In genomic region chr6:125793863-125794262, GRCh38 we compare ENCODE assay signal across 10 cellular contexts. TPM values are rescaled to one million over a fixed set of nuclear protein-coding genes. Genes with fewer than 3 reads are reported as not detected.
DNase-seq lines count a peak whose midpoint lies in the region; ATAC-seq and TF ChIP-seq lines count a peak whose summit lies in the region.
"Had no signal": no experiment of that assay in that cellular context is flagged by ENCODE, and none has a peak within 500 bp of the region (broad histone marks: within the 10 kb centered on the region; RNA-seq: fewer than 3 reads in every experiment).

No MANE protein-coding gene starts in this region.

- H3K27me3 ChIP-seq in PC-3 (ENCODE audit: low read length): no peaks in the 10 kb centered on the region
- no peaks in the 10 kb centered on the region for H3K27me3 ChIP-seq in dorsolateral prefrontal cortex
- H3K27me3 ChIP-seq in stomach: no peaks in the 10 kb centered on the region
- no peaks in the 10 kb centered on the region for H3K27me3 ChIP-seq in Caco-2 (replicated peaks; ENCODE audit: control insufficient read depth, insufficient read depth, low read length)

- no peaks in the 10 kb centered on the region for H3F3A ChIP-seq in PC-3 (ENCODE audit: low read length, unreplicated experiment)

- 0 out of 2 replicates have a peak overlapping the region, but pooled peaks have one; percentile 17 for H3K4me3 ChIP-seq in PC-3 (ENCODE audit: low read length)
- peak overlapping the region in 55 of 59 donors; percentile 58 to 100 (median 95) for H3K4me3 ChIP-seq in dorsolateral prefrontal cortex
- no peak overlapping the region for H3K4me3 ChIP-seq in stomach
- H3K4me3 ChIP-seq in Caco-2 (ENCODE audit: low read depth, low read length): no peak overlapping the region

- H3K4me1 Mint-ChIP-seq in activated CD4-positive, alpha-beta memory T cell treated with anti-CD3 and anti-CD28 coated beads for 36 hours (ENCODE audit: low read depth): peaks cover 59% of the 10 kb centered on the region
- peaks cover 47% of the 10 kb centered on the region for H3K4me1 Mint-ChIP-seq in activated CD4-positive, alpha-beta memory T cell treated with anti-CD3 and anti-CD28 coated beads, Interleukin-2, amount 10 ng/mL, durations not matched to agents 7 days and 5 days
- peaks cover 21% of the 10 kb centered on the region for H3K4me1 Mint-ChIP-seq in Caco-2 (ENCODE audit: low read depth, unreplicated experiment)

- H2AFZ ChIP-seq in PC-3 (ENCODE audit: low read length): no peak overlapping the region

- H3K4me3 Mint-ChIP-seq in activated CD4-positive, alpha-beta memory T cell treated with anti-CD3 and anti-CD28 coated beads for 36 hours: peak overlapping the region; percentile 45
- H3K4me3 Mint-ChIP-seq in activated CD4-positive, alpha-beta memory T cell treated with anti-CD3 and anti-CD28 coated beads, Interleukin-2, amount 10 ng/mL, durations not matched to agents 7 days and 5 days: no peak overlapping the region
- no peak overlapping the region for H3K4me3 Mint-ChIP-seq in Caco-2 (ENCODE audit: unreplicated experiment)

- no peaks in the 10 kb centered on the region for H3K9me3 ChIP-seq in PC-3 (ENCODE audit: low read length)
- no peaks in the 10 kb centered on the region for H3K9me3 ChIP-seq in stomach
- H3K9me3 ChIP-seq in Caco-2: no peaks in the 10 kb centered on the region

- TF ChIP-seq CTCF in PC-3 (conservative IDR thresholded peaks at IDR 0.05; ENCODE audit: low read depth, low read length): no peak
- no peak for TF ChIP-seq CTCF in dorsolateral prefrontal cortex (IDR thresholded peaks at IDR 0.05 in 54 of 56, conservative IDR thresholded peaks at IDR 0.05 in 2 of 56; ENCODE audit: low read depth in 1 of 56, partially characterized antibody in 56 of 56)
- no peak for TF ChIP-seq CTCF in stomach (IDR thresholded peaks at IDR 0.05)
- no peak for TF ChIP-seq CTCF in Caco-2 (IDR thresholded peaks at IDR 0.05; ENCODE audit: insufficient read depth in 1 of 2, low read depth in 1 of 2, low read length in 1 of 2, severe bottlenecking in 1 of 2, unreplicated experiment in 1 of 2)

- no peaks in the 10 kb centered on the region for H3K9me2 ChIP-seq in PC-3 (replicated peaks; ENCODE audit: low read length)

- no peaks in the 10 kb centered on the region for H4K20me1 ChIP-seq in PC-3 (ENCODE audit: low read length)

- intact Hi-C loops in activated CD4-positive, alpha-beta memory T cell treated with anti-CD3 and anti-CD28 coated beads for 36 hours (cut with micrococcal nuclease): loop anchor here (1.0 to 10.0 kb wide), 2 partner anchors 10 to 1501 kb away; no protein-coding TSS in a partner anchor
- intact Hi-C loops in PC-3 (cut with micrococcal nuclease): loop anchor here (5.0 kb wide), 1 partner anchor 78 kb away; no protein-coding TSS in a partner anchor
- intact Hi-C loops in dorsolateral prefrontal cortex (cut with DNase I): loop anchor here (5.0 kb wide), 2 partner anchors 58 to 63 kb away; no protein-coding TSS in a partner anchor
- intact Hi-C loops in stomach (cut with DNase I; ENCODE audit: low total_unique reads): no loop called here
- intact Hi-C loops in Caco-2 (cut with micrococcal nuclease; ENCODE audit: unreplicated experiment): loop anchor here (5.0 kb wide), 1 partner anchor 63 kb away; no protein-coding TSS in a partner anchor

- TF ChIP-seq POLR2A in stomach (IDR thresholded peaks at IDR 0.05): no peak

- peak overlapping the region; percentile 38 for H3K27ac ChIP-seq in PC-3 (ENCODE audit: low read length)
- H3K27ac ChIP-seq in dorsolateral prefrontal cortex: peak overlapping the region in 57 of 59 donors; percentile 10 to 100 (median 99)
- peak overlapping the region in 3 of 5 donors; percentile 0 to 98 (median 41) for H3K27ac ChIP-seq in stomach

- H3K36me3 ChIP-seq in PC-3 (ENCODE audit: low read depth, low read length) (no peaks in the 10 kb centered on the region), stomach (peaks cover 0 to 6% (median 0%) of the 10 kb centered on the region in 4 donors), Caco-2 (ENCODE audit: control insufficient read depth, insufficient read depth, low read length) (0 out of 2 replicates have a peak, but pooled peaks cover 1% of the 10 kb centered on the region)

- peaks cover 27% of the 10 kb centered on the region for H3K79me2 ChIP-seq in PC-3 (ENCODE audit: low read length)

- H3K4me1 ChIP-seq in PC-3 (ENCODE audit: insufficient read depth, low read length) (peaks cover 63% of the 10 kb centered on the region), stomach (peaks cover 17 to 84% (median 43%) of the 10 kb centered on the region in 4 donors), Caco-2 (peaks cover 42% of the 10 kb centered on the region)

- 73 to 84% (median 78%) methylated on average over 3 of the region's 3 CpGs for WGBS in stomach, 5 donors

- peaks cover 8% of the 10 kb centered on the region for H3K36me3 Mint-ChIP-seq in activated CD4-positive, alpha-beta memory T cell treated with anti-CD3 and anti-CD28 coated beads for 36 hours
- peaks cover 22% of the 10 kb centered on the region for H3K36me3 Mint-ChIP-seq in activated CD4-positive, alpha-beta memory T cell treated with anti-CD3 and anti-CD28 coated beads, Interleukin-2, amount 10 ng/mL, durations not matched to agents 7 days and 5 days (ENCODE audit: low read depth)
- H3K36me3 Mint-ChIP-seq in Caco-2 (ENCODE audit: insufficient read depth, unreplicated experiment): peaks cover 2% of the 10 kb centered on the region

- POLR2A ChIA-PET in activated CD4-positive, alpha-beta memory T cell treated with anti-CD3 and anti-CD28 coated beads for 36 hours (lab: Charles Lee): interaction anchor here (0.6 to 1.8 kb wide), 6 partner anchors 11 to 162 kb away, joined by 3 to 7 read pairs (median 4); no protein-coding TSS in a partner anchor
- POLR2A ChIA-PET in activated CD4-positive, alpha-beta memory T cell treated with anti-CD3 and anti-CD28 coated beads, Interleukin-2, amount 10 ng/mL, durations not matched to agents 7 days and 5 days (lab: Charles Lee): interaction anchor here (1.1 to 7.1 kb wide), 3 partner anchors 12 to 111 kb away, joined by 5 to 299 read pairs (median 8); no protein-coding TSS in a partner anchor
- POLR2A ChIA-PET in PC-3 (lab: Charles Lee; ENCODE audit: unreplicated experiment) (no interaction called here), Caco-2 (lab: Charles Lee) (no interaction called here)

- BruUV-seq in PC-3 (replicated peaks; lab: Mats Ljungman, UMichigan) (no TSS peak), Caco-2 (replicated peaks; lab: Mats Ljungman, UMichigan) (no TSS peak)

- H3K4me2 ChIP-seq in PC-3 (ENCODE audit: low read length): peak overlapping the region; percentile 60

- no peaks in the 10 kb centered on the region for H3K9me3 Mint-ChIP-seq in activated CD4-positive, alpha-beta memory T cell treated with anti-CD3 and anti-CD28 coated beads for 36 hours
- H3K9me3 Mint-ChIP-seq in activated CD4-positive, alpha-beta memory T cell treated with anti-CD3 and anti-CD28 coated beads, Interleukin-2, amount 10 ng/mL, durations not matched to agents 7 days and 5 days: no peaks in the 10 kb centered on the region
- H3K9me3 Mint-ChIP-seq in Caco-2 (ENCODE audit: unreplicated experiment): no peaks in the 10 kb centered on the region

- no peak for DNase-seq in activated CD4-positive, alpha-beta memory T cell treated with anti-CD3 and anti-CD28 coated beads for 36 hours
- no peak for DNase-seq in activated CD4-positive, alpha-beta memory T cell treated with anti-CD3 and anti-CD28 coated beads, Interleukin-2, amount 10 ng/mL, durations not matched to agents 7 days and 5 days
- DNase-seq in PC-3: peak; percentile 28
- DNase-seq in dorsolateral prefrontal cortex: no peak
- DNase-seq in stomach: no peak
- no peak for DNase-seq in Caco-2
- DNase-seq in effector CD4-positive, alpha-beta T cell: no peak
- no peak for DNase-seq in NCI-H2029 treated with DMSO at 0.1 percent for 48 hours (lab: John Stamatoyannopoulos, UW)
- DNase-seq: NCI-H1105 had no signal

- H3K27ac Mint-ChIP-seq in activated CD4-positive, alpha-beta memory T cell treated with anti-CD3 and anti-CD28 coated beads for 36 hours: peak overlapping the region; percentile 46
- no peak overlapping the region for H3K27ac Mint-ChIP-seq in activated CD4-positive, alpha-beta memory T cell treated with anti-CD3 and anti-CD28 coated beads, Interleukin-2, amount 10 ng/mL, durations not matched to agents 7 days and 5 days
- H3K27ac Mint-ChIP-seq in Caco-2 (ENCODE audit: unreplicated experiment): no peak overlapping the region

- no peaks in the 10 kb centered on the region for H3K27me3 Mint-ChIP-seq in activated CD4-positive, alpha-beta memory T cell treated with anti-CD3 and anti-CD28 coated beads for 36 hours
- H3K27me3 Mint-ChIP-seq in activated CD4-positive, alpha-beta memory T cell treated with anti-CD3 and anti-CD28 coated beads, Interleukin-2, amount 10 ng/mL, durations not matched to agents 7 days and 5 days: no peaks in the 10 kb centered on the region
- no peaks in the 10 kb centered on the region for H3K27me3 Mint-ChIP-seq in Caco-2 (ENCODE audit: insufficient read depth, unreplicated experiment)

- TF ChIP-seq EP300 in stomach (IDR thresholded peaks at IDR 0.05): no peak

- ATAC-seq in PC-3: no peak
- ATAC-seq: Panc1 had no signal

- H3K9ac ChIP-seq in PC-3 (ENCODE audit: low read length): no peak overlapping the region

- CTCF ChIA-PET in activated CD4-positive, alpha-beta memory T cell treated with anti-CD3 and anti-CD28 coated beads for 36 hours (lab: Charles Lee): interaction anchor here (0.6 to 6.0 kb wide), 9 partner anchors 10 to 164 kb away, joined by 3 to 106 read pairs (median 3); partner anchors contain the start of gene HINT3
- CTCF ChIA-PET in activated CD4-positive, alpha-beta memory T cell treated with anti-CD3 and anti-CD28 coated beads, Interleukin-2, amount 10 ng/mL, durations not matched to agents 7 days and 5 days (lab: Charles Lee): interaction anchor here (1.2 to 9.7 kb wide), 5 partner anchors 11 to 162 kb away, joined by 3 to 231 read pairs (median 6); partner anchors contain the start of gene HINT3
- CTCF ChIA-PET in PC-3 (lab: Charles Lee) (no interaction called here), Caco-2 (lab: Charles Lee) (no interaction called here)

RNA-seq across cellular contexts. Expression of gene NCOA7, which starts 3.1 kb away (rescaled TPM):
- 10 to 100 TPM; 42.3 to 43.4 TPM for total RNA-seq in activated CD4-positive, alpha-beta memory T cell treated with anti-CD3 and anti-CD28 coated beads for 36 hours
- total RNA-seq in activated CD4-positive, alpha-beta memory T cell treated with anti-CD3 and anti-CD28 coated beads, Interleukin-2, amount 10 ng/mL, durations not matched to agents 7 days and 5 days: 10 to 100 TPM; 45.2 to 49.9 TPM
- 12.1 and 13.4 TPM in 2 replicates for total RNA-seq in PC-3 (2014; rRNA removed)
- total RNA-seq in dorsolateral prefrontal cortex: 100 to 1,000 TPM in 118 of 120 experiments, 10 to 100 TPM in 2; 63.5 to 252 (median 193) TPM
- 100 to 1,000 TPM in 1 of 5 donors, 10 to 100 TPM in 3, 1 to 10 TPM in 1; 1.2 to 131 (median 27.5) TPM for total RNA-seq in stomach
- 10 to 100 TPM; 13.7 to 26.0 (median 17.6) TPM for polyA plus RNA-seq in stomach
- 62.0 and 67.9 TPM in 2 replicates for total RNA-seq in Caco-2 (2022)

RNA-seq across cellular contexts. Expression of gene HEY2, which starts 44.4 kb away (rescaled TPM):
- total RNA-seq in activated CD4-positive, alpha-beta memory T cell treated with anti-CD3 and anti-CD28 coated beads for 36 hours: not detected
- total RNA-seq in activated CD4-positive, alpha-beta memory T cell treated with anti-CD3 and anti-CD28 coated beads, Interleukin-2, amount 10 ng/mL, durations not matched to agents 7 days and 5 days: not detected
- total RNA-seq in PC-3 (2014; rRNA removed): not detected in 2 replicates
- total RNA-seq in dorsolateral prefrontal cortex: 10 to 100 TPM in 16 of 120 experiments, 1 to 10 TPM in 104; 3.3 to 16.5 (median 7.2) TPM
- total RNA-seq in stomach: 1 to 10 TPM in 3 of 5 donors, not detected in 2; 1.0 to 1.7 (median 1.3) TPM
- 1 to 10 TPM in 2 of 3 donors, under 1 TPM in 1; 0.83 to 3.8 (median 1.1) TPM for polyA plus RNA-seq in stomach
- total RNA-seq in Caco-2 (2022): 0.12 TPM in 1 of 2 replicates, not detected in the other

Comparison
In these comparisons a context has a peak if more than half of its experiments do, and no peak if none do; other contexts are left out.
1. H3K27ac ChIP-seq: peak in every context shown above with its lines; median percentile 99 in dorsolateral prefrontal cortex; 41 in stomach; 38 in PC-3.
2. H3K4me3 ChIP-seq: peak in PC-3 (single experiment) and dorsolateral prefrontal cortex (55 of 59); none in stomach (0 of 4) and Caco-2 (single experiment).
3. CTCF ChIA-PET loops: an anchor here in activated CD4-positive, alpha-beta memory T cell treated with anti-CD3 and anti-CD28 coated beads for 36 hours (0.6 to 6.0 kb wide) and activated CD4-positive, alpha-beta memory T cell treated with anti-CD3 and anti-CD28 coated beads, Interleukin-2, amount 10 ng/mL, durations not matched to agents 7 days and 5 days (1.2 to 9.7 kb wide); none called in PC-3 and Caco-2.
4. POLR2A ChIA-PET loops: an anchor here in activated CD4-positive, alpha-beta memory T cell treated with anti-CD3 and anti-CD28 coated beads for 36 hours (0.6 to 1.8 kb wide) and activated CD4-positive, alpha-beta memory T cell treated with anti-CD3 and anti-CD28 coated beads, Interleukin-2, amount 10 ng/mL, durations not matched to agents 7 days and 5 days (1.1 to 7.1 kb wide); none called in PC-3 and Caco-2.